11 cellular contexts compared by ENCODE assay signal in the genomic region with DNA sequence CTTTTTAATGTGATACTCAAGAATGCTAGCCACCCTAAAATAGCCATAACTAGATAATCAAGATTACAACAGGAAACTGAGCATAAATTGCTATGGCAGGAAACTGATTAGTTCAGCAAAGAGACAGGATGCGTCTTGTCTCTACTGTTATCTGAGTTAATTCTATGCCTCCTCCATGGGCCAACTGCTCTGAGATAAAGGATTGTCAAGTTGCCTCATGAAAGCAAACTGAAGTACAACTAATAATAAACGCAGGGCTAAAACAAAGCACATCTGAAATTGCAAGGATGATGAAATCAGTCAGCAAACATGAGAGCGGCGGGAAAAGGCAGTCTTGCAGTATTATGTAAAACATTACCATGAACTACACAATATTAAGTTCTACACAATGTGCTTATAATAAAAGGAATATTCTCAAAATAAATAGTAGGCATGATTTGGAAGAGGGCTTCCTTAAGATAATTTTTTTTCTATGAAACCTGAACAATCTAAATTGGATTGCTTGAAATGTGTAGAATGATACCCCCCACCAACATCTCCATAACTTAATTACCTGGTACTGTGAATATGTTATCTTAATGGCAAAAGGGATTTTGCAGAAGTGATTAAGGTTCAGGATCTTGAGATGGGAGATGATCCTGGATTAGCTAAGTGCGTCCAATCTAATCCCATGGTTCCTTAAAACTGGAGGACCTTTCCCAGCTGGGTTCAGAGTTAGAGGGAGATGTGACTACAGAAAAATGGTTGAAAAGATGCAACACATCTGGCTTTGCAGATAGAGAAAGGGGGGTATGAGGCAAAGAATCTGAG.
A peak's percentile ranks its signal among the peaks of the same experiment; 100 is the strongest.
DNase-seq lines count a peak whose midpoint lies in the region; ATAC-seq and TF ChIP-seq lines count a peak whose summit lies in the region.
"Had no signal": no experiment of that assay in that cellular context is flagged by ENCODE, and none has a peak within 500 bp of the region (broad histone marks: within the 10 kb centered on the region; RNA-seq: fewer than 3 reads in every experiment).

No MANE protein-coding gene starts in this region.

- peak overlapping the region; percentile 63 to 93 for H3K4me3 Mint-ChIP-seq in activated T-cell treated with anti-CD3 and anti-CD28 coated beads, Interleukin-2, amount 50 U/mL, for 72 hours

- no peaks in the 10 kb centered on the region for H3K27me3 Mint-ChIP-seq in activated T-cell treated with anti-CD3 and anti-CD28 coated beads, Interleukin-2, amount 50 U/mL, for 72 hours (ENCODE audit: low read depth)

- 31 to 55% (median 42%) methylated on average over 5 of the region's 5 CpGs for WGBS in spleen, 5 donors

- peaks cover 16 to 25% of the 10 kb centered on the region in 2 donors for H3K36me3 Mint-ChIP-seq in activated T-cell treated with anti-CD3 and anti-CD28 coated beads, Interleukin-2, amount 50 U/mL, for 72 hours (ENCODE audit: insufficient read depth in 2 of 2)

- TF ChIP-seq CTCF in fibroblast of lung (conservative IDR thresholded peaks at IDR 0.05 in 1 of 2, IDR thresholded peaks at IDR 0.05 in 1 of 2; ENCODE audit: low read depth in 1 of 2, low read length in 2 of 2) (no peak), spleen (IDR thresholded peaks at IDR 0.05 in 8 of 11, conservative IDR thresholded peaks at IDR 0.05 in 3 of 11) (no peak)

- no peaks in the 10 kb centered on the region for H3K27me3 ChIP-seq in fibroblast of lung (ENCODE audit: control insufficient read depth, insufficient read depth, low read length)
- no peaks in the 10 kb centered on the region for H3K27me3 ChIP-seq in spleen (replicated peaks in 1 of 7)
- H3K27me3 ChIP-seq: BE2C had no signal

- H3K27ac ChIP-seq in fibroblast of lung (ENCODE audit: insufficient read depth, low read length) (no peak overlapping the region), spleen (peak overlapping the region in 5 of 8 donors; percentile 29 to 57 (median 41))

- DNase-seq in activated T-cell treated with anti-CD3 and anti-CD28 coated beads, Interleukin-2, amount 50 U/mL, for 72 hours = peak; percentile 19 to 23
- DNase-seq in activated T-cell treated with anti-CD3 and anti-CD28 coated beads for 4 hours = no peak
- peak; percentile 28 to 89 for DNase-seq in fibroblast of lung (ENCODE audit: low read depth in 2 of 2)
- no peak for DNase-seq in spleen
- DNase-seq in G401 (ENCODE audit: low spot score) = no peak
- no peak for DNase-seq in NCI-H2029 (lab: John Stamatoyannopoulos, UW)
- DNase-seq: BE2C, hippocampal formation, NCI-H345 had no signal

- H3K9me3 Mint-ChIP-seq in activated T-cell treated with anti-CD3 and anti-CD28 coated beads, Interleukin-2, amount 50 U/mL, for 72 hours = peaks cover 9 to 10% of the 10 kb centered on the region in 2 donors

- no peak overlapping the region for H2AFZ ChIP-seq in fibroblast of lung (ENCODE audit: low read length)

- H3K4me1 Mint-ChIP-seq in activated T-cell treated with anti-CD3 and anti-CD28 coated beads, Interleukin-2, amount 50 U/mL, for 72 hours (ENCODE audit: low read depth) = peaks cover 68% of the 10 kb centered on the region

- H3K4me3 ChIP-seq in fibroblast of lung (replicated peaks in 1 of 4; ENCODE audit: control extremely low read depth in 1 of 4, insufficient read depth in 1 of 4, low read depth in 3 of 4, low read length in 4 of 4) (no peak overlapping the region), spleen (peak overlapping the region in 1 of 8 donors; percentile 18)

- H3K4me1 ChIP-seq in fibroblast of lung (ENCODE audit: control insufficient read depth, extremely low read depth, insufficient read depth, low read length) (no peaks in the 10 kb centered on the region), spleen (peaks cover 14 to 32% (median 24%) of the 10 kb centered on the region in 6 donors)

- intact Hi-C loops in spleen (cut with DNase I; ENCODE audit: low total_unique reads) = no loop called here

- H3K4me2 ChIP-seq in fibroblast of lung (ENCODE audit: extremely low read depth, insufficient read depth, low read length) = no peak overlapping the region

- no peak for ATAC-seq in activated T-cell treated with anti-CD3 and anti-CD28 coated beads, Interleukin-2, amount 50 U/mL, for 72 hours (replicated peaks in 1 of 2)
- ATAC-seq in SK-N-SH treated with all-trans-retinoic acid at 6 μM for 48 hours (no peak), GM18517 (IDR thresholded peaks at IDR 0.05; ENCODE audit: unreplicated experiment) (no peak)

- H3K79me2 ChIP-seq in fibroblast of lung (ENCODE audit: control insufficient read depth, insufficient read depth, low read length) = peaks cover 8% of the 10 kb centered on the region

- H3K9me3 ChIP-seq in fibroblast of lung (ENCODE audit: control insufficient read depth, insufficient read depth, low read depth, low read length) (no peaks in the 10 kb centered on the region), spleen (peaks cover 3 to 20% (median 14%) of the 10 kb centered on the region in 8 donors)
- H3K9me3 ChIP-seq: BE2C had no signal

- in situ Hi-C loops in G401 (cut with HindIII; ENCODE audit: low sequenced_read_pairs) = no loop called here

- H3K9ac ChIP-seq in fibroblast of lung (ENCODE audit: insufficient read depth, low read length) = no peak overlapping the region

- TF ChIP-seq POLR2A in spleen (IDR thresholded peaks at IDR 0.05) = no peak

- H4K20me1 ChIP-seq in fibroblast of lung (ENCODE audit: control insufficient read depth, extremely low read depth, insufficient read depth, low read length) = no peaks in the 10 kb centered on the region

- peaks cover 3% of the 10 kb centered on the region for H3K36me3 ChIP-seq in fibroblast of lung (ENCODE audit: control insufficient read depth, insufficient read depth, low read length)
- peaks cover 0 to 44% (median 4%) of the 10 kb centered on the region in 6 donors for H3K36me3 ChIP-seq in spleen
- H3K36me3 ChIP-seq: BE2C had no signal

- H3K27ac Mint-ChIP-seq in activated T-cell treated with anti-CD3 and anti-CD28 coated beads, Interleukin-2, amount 50 U/mL, for 72 hours = peak overlapping the region; percentile 98

TF ChIP-seq in SK-N-SH treated with all-trans-retinoic acid at 6 μM for 48 hours, 23 proteins besides CTCF, POLR2A, EP300 and RAD21:
- TF ChIP-seq TSHZ2 (CRISPR knock-in tag; IDR thresholded peaks at IDR 0.05) (0 out of 2 replicates have a peak, but pooled peaks have one; percentile 78), RARB (CRISPR knock-in tag; IDR thresholded peaks at IDR 0.05) (no peak), ISL1 (CRISPR knock-in tag; IDR thresholded peaks at IDR 0.05) (peak; percentile 73), ZC3H10 (CRISPR knock-in tag; IDR thresholded peaks at IDR 0.05) (no peak), CREB5 (CRISPR knock-in tag; IDR thresholded peaks at IDR 0.05; ENCODE audit: low read depth) (0 out of 2 replicates have a peak, but pooled peaks have one; percentile 9), ZNF565 (CRISPR knock-in tag; conservative IDR thresholded peaks at IDR 0.05; ENCODE audit: low read depth) (no peak)

Comparison
In these comparisons a context has a peak if more than half of its experiments do, and no peak if none do; other contexts are left out.
1. DNase-seq: peak in activated T-cell treated with anti-CD3 and anti-CD28 coated beads, Interleukin-2, amount 50 U/mL, for 72 hours (2 of 2) and fibroblast of lung (2 of 2); none in activated T-cell treated with anti-CD3 and anti-CD28 coated beads for 4 hours (single experiment), spleen (single experiment), G401 (single experiment) and NCI-H2029 (single experiment).